In genomic region chr13:52405767-52406494, GRCh38 we compare ENCODE assay signal across 8 cellular contexts. TPM values are rescaled to one million over a fixed set of nuclear protein-coding genes. Genes with fewer than 3 reads are reported as not detected.
DNase-seq lines count a peak whose midpoint lies in the region; TF ChIP-seq lines count a peak whose summit lies in the region.

Gene THSD1 (minus strand): TSS chr13:52406172. CDS start chr13:52402600, 3,572 bp downstream.

- no peak within 1 kb of the TSS for H3K27ac ChIP-seq in A673 (ENCODE audit: low read depth, low read length, poor library complexity, severe bottlenecking)

- POLR2A ChIA-PET in A673 (lab: Charles Lee; ENCODE audit: low non-redundant PET), result interaction anchor here (0.6 kb wide), 1 partner anchor 394 kb away, joined by 3 read pairs; the partner anchor contains the start of gene ALG11

- peaks cover 14% of the 10 kb centered on the region for H3K27me3 ChIP-seq in A673 (replicated peaks; ENCODE audit: insufficient read depth, low read depth, low read length, poor library complexity)

- DNase-seq in A673 (ENCODE audit: low spot score) (peak; percentile 22), GM12864 (ENCODE audit: low read depth) (no peak), glomerular endothelial cell (ENCODE audit: extremely low read depth, low read depth, low spot score) (no peak), occipital lobe (lab: John Stamatoyannopoulos, UW) (peak; percentile 7), NCI-H2196 treated with DMSO at 0.1 percent for 48 hours (lab: John Stamatoyannopoulos, UW; ENCODE audit: unreplicated experiment) (no peak), KG1 (lab: John Stamatoyannopoulos, UW) (no peak)
- peak; percentile 63 for DNase-seq in activated effector memory CD4-positive, alpha-beta T cell treated with anti-CD3 and anti-CD28 coated beads, Interleukin-2, amount 50 U/mL, for 16 hours

- H3K9me3 Mint-ChIP-seq in IgD-negative memory B cell, result peaks cover 0 to 6% (median 0%) of the 10 kb centered on the region in 3 donors

- peaks cover 19% of the 10 kb centered on the region for H3K27me3 Mint-ChIP-seq in IgD-negative memory B cell

- CTCF ChIA-PET in A673 (lab: Charles Lee), result interaction anchor here (0.6 kb wide), 1 partner anchor 35 kb away, joined by 3 read pairs; no protein-coding TSS in a partner anchor

- H3K36me3 Mint-ChIP-seq in IgD-negative memory B cell, result peaks cover 3% of the 10 kb centered on the region

- no peak within 1 kb of the TSS for H3K27ac Mint-ChIP-seq in IgD-negative memory B cell

- no TSS peak for BruUV-seq in A673 (replicated peaks; lab: Mats Ljungman, UMichigan)

- H3K4me3 ChIP-seq in A673 (ENCODE audit: low read depth, low read length, poor library complexity, severe bottlenecking) (peak within 1 kb of the TSS; percentile 51), GM12864 (ENCODE audit: low read depth, low read length) (peak within 1 kb of the TSS; percentile 42)

- H3K36me3 ChIP-seq in A673 (ENCODE audit: insufficient read depth, low read length, poor library complexity, severe bottlenecking), result no peaks in the 10 kb centered on the region

- intact Hi-C loops in A673 (cut with micrococcal nuclease; ENCODE audit: unreplicated experiment), result no loop called here

- no peaks in the 10 kb centered on the region for H3K9me3 ChIP-seq in A673 (ENCODE audit: low read depth, low read length, poor library complexity, severe bottlenecking)

- peak within 1 kb of the TSS; percentile 46 to 92 (median 80) for H3K4me3 Mint-ChIP-seq in IgD-negative memory B cell

- peaks cover 12 to 15% (median 12%) of the 10 kb centered on the region in 3 donors for H3K4me1 Mint-ChIP-seq in IgD-negative memory B cell

- peaks cover 4% of the 10 kb centered on the region for H3K4me1 ChIP-seq in A673 (ENCODE audit: insufficient read depth, low read length, poor library complexity, severe bottlenecking)

- no peak for TF ChIP-seq CTCF in A673 (conservative IDR thresholded peaks at IDR 0.05; ENCODE audit: low read depth, low read length)
- TF ChIP-seq CTCF in GM12864 (IDR thresholded peaks at IDR 0.05; ENCODE audit: low read depth, low read length, missing control alignments), result no peak

RNA-seq across cellular contexts. Expression of gene THSD1, which starts in this region (rescaled TPM):
- 0.13 and 0.39 TPM in 2 replicates for total RNA-seq in A673 (2021)
- polyA plus RNA-seq in IgD-negative memory B cell, result 0.15 TPM
- total RNA-seq in glomerular endothelial cell, result 26.4 and 39.4 TPM in 2 replicates
- total RNA-seq in occipital lobe, result 15.0 TPM

Comparison
In these comparisons a context has a peak if more than half of its experiments do, and no peak if none do; other contexts are left out.
1. RNA of gene THSD1 (total RNA-seq): 26.4 to 39.4 TPM in glomerular endothelial cell and 15.0 TPM in occipital lobe (single experiment); 0.13 to 0.39 TPM in A673; every median in the first group is over 10 times any median in the second.
2. Peak in DNase-seq and H3K4me3 ChIP-seq in A673; RNA of the gene not detected or under 1 TPM.
3. DNase-seq: peak in activated effector memory CD4-positive, alpha-beta T cell treated with anti-CD3 and anti-CD28 coated beads, Interleukin-2, amount 50 U/mL, for 16 hours (single experiment) and occipital lobe (single experiment); none in GM12864 (single experiment), glomerular endothelial cell (single experiment), NCI-H2196 treated with DMSO at 0.1 percent for 48 hours (single experiment) and KG1 (single experiment).